17 cellular contexts compared by ENCODE assay signal in genomic region chr3:11606090-11606784, GRCh38. TPM values are rescaled to one million over a fixed set of nuclear protein-coding genes. Genes with fewer than 3 reads are reported as not detected.
DNase-seq lines count a peak whose midpoint lies in the region; ATAC-seq and TF ChIP-seq lines count a peak whose summit lies in the region.
"Had no signal": no experiment of that assay in that cellular context is flagged by ENCODE, and none has a peak within 500 bp of the region (broad histone marks: within the 10 kb centered on the region; RNA-seq: fewer than 3 reads in every experiment).

No MANE protein-coding gene starts in this region.

- no peaks in the 10 kb centered on the region for H3K27me3 Mint-ChIP-seq in CD4-positive, CD25-positive, alpha-beta regulatory T cell
- H3K27me3 Mint-ChIP-seq in chondrocyte (ENCODE audit: low read depth) (no peaks in the 10 kb centered on the region), osteocyte (ENCODE audit: unreplicated experiment) (no peaks in the 10 kb centered on the region)

- no peak for ATAC-seq in CD4-positive, CD25-positive, alpha-beta regulatory T cell (ENCODE audit: low read depth in 2 of 2)
- ATAC-seq in HG03521 (IDR thresholded peaks at IDR 0.05; ENCODE audit: unreplicated experiment) = no peak
- ATAC-seq in HG03095 (IDR thresholded peaks at IDR 0.05; ENCODE audit: unreplicated experiment) = no peak
- no peak for ATAC-seq in GM19395 (IDR thresholded peaks at IDR 0.05; ENCODE audit: unreplicated experiment)
- ATAC-seq: left lobe of liver, SK-N-SH treated with all-trans-retinoic acid at 6 μM for 48 hours had no signal

- H3K9me3 ChIP-seq in CD4-positive, CD25-positive, alpha-beta regulatory T cell (ENCODE audit: control insufficient read depth in 2 of 2, low read length in 2 of 2) = no peaks in the 10 kb centered on the region
- H3K9me3 ChIP-seq: prostate gland had no signal

- H3K36me3 Mint-ChIP-seq in CD4-positive, CD25-positive, alpha-beta regulatory T cell = peaks cover 14% of the 10 kb centered on the region
- H3K36me3 Mint-ChIP-seq in chondrocyte (ENCODE audit: low read depth) (peaks cover 12% of the 10 kb centered on the region), osteocyte (ENCODE audit: unreplicated experiment) (peaks cover 23% of the 10 kb centered on the region)

- H3K36me3 ChIP-seq in CD4-positive, CD25-positive, alpha-beta regulatory T cell (ENCODE audit: control insufficient read depth, insufficient read depth, low read length) = peaks cover 3% of the 10 kb centered on the region
- H3K36me3 ChIP-seq: prostate gland had no signal

- TF ChIP-seq CTCF in chondrocyte (IDR thresholded peaks at IDR 0.05) (no peak), osteocyte (IDR thresholded peaks at IDR 0.05) (no peak)

- no peak overlapping the region for H3K4me3 Mint-ChIP-seq in CD4-positive, CD25-positive, alpha-beta regulatory T cell
- H3K4me3 Mint-ChIP-seq in chondrocyte (ENCODE audit: unreplicated experiment) (no peak overlapping the region), osteocyte (ENCODE audit: unreplicated experiment) (no peak overlapping the region)

- DNase-seq in CD4-positive, CD25-positive, alpha-beta regulatory T cell = no peak
- DNase-seq in LHCN-M2 (ENCODE audit: low read depth) (peak; percentile 26), chondrocyte (ENCODE audit: low spot score) (no peak), osteocyte (ENCODE audit: extremely low spot score, unreplicated experiment) (no peak), GDM1 (lab: John Stamatoyannopoulos, UW) (no peak)
- DNase-seq: activated T-cell treated with anti-CD3 and anti-CD28 coated beads, Interleukin-2, amount 50 U/mL, for 1 hour; central memory CD4-positive, alpha-beta T cell; effector memory CD4-positive, alpha-beta T cell; NCI-H1092 treated with DMSO at 0.1 percent for 48 hours; NCI-H2171; stimulated activated CD4-positive, alpha-beta T cell treated with anti-CD3 and anti-CD28 coated beads, Interleukin-15, amount 100 ng/mL, for 24 hours had no signal

- H3K4me3 ChIP-seq in CD4-positive, CD25-positive, alpha-beta regulatory T cell (ENCODE audit: low read depth, low read length) = no peak overlapping the region
- H3K4me3 ChIP-seq: prostate gland had no signal

- H3K27ac ChIP-seq in CD4-positive, CD25-positive, alpha-beta regulatory T cell (ENCODE audit: insufficient read depth, low read length, poor library complexity, severe bottlenecking) = no peak overlapping the region
- H3K27ac ChIP-seq: prostate gland had no signal

- H3K9me3 Mint-ChIP-seq in CD4-positive, CD25-positive, alpha-beta regulatory T cell = no peaks in the 10 kb centered on the region
- H3K9me3 Mint-ChIP-seq in chondrocyte (ENCODE audit: low read depth) (no peaks in the 10 kb centered on the region), osteocyte (ENCODE audit: unreplicated experiment) (no peaks in the 10 kb centered on the region)

- peaks cover 0 to 49% (median 19%) of the 10 kb centered on the region in 4 donors for H3K4me1 Mint-ChIP-seq in CD4-positive, CD25-positive, alpha-beta regulatory T cell
- H3K4me1 Mint-ChIP-seq in chondrocyte (ENCODE audit: low read depth) (peaks cover 98% of the 10 kb centered on the region), osteocyte (ENCODE audit: unreplicated experiment) (peaks cover 96% of the 10 kb centered on the region)

- H3K27ac Mint-ChIP-seq in CD4-positive, CD25-positive, alpha-beta regulatory T cell = peak overlapping the region in 2 of 3 donors; percentile 55 to 72
- H3K27ac Mint-ChIP-seq in chondrocyte (ENCODE audit: unreplicated experiment) (peak overlapping the region; percentile 99), osteocyte (ENCODE audit: unreplicated experiment) (peak overlapping the region; percentile 99)

- no peaks in the 10 kb centered on the region for H3K4me1 ChIP-seq in CD4-positive, CD25-positive, alpha-beta regulatory T cell (ENCODE audit: control insufficient read depth, insufficient read depth, low read length, poor library complexity, severe bottlenecking)

- no peaks in the 10 kb centered on the region for H3K27me3 ChIP-seq in CD4-positive, CD25-positive, alpha-beta regulatory T cell (ENCODE audit: control insufficient read depth, insufficient read depth, low read length)

RNA-seq across cellular contexts. Expression of gene VGLL4, which starts 37.5 kb away (rescaled TPM):
- 16.3 TPM for total RNA-seq in CD4-positive, CD25-positive, alpha-beta regulatory T cell
- 10 to 100 TPM in 3 of 4 donors, 1 to 10 TPM in 1; 8.5 to 15.6 (median 12.8) TPM for polyA plus RNA-seq in CD4-positive, CD25-positive, alpha-beta regulatory T cell
- total RNA-seq in LHCN-M2 (2014; rRNA removed) (65.8 and 66.5 TPM in 2 replicates), chondrocyte (102 to 141 TPM (median 141 TPM) in 3 replicates), osteocyte (130 and 139 TPM in 2 replicates)
- polyA plus RNA-seq in LHCN-M2 (2012) = 20.0 TPM
